19 cellular contexts compared by ENCODE assay signal in the genomic region with DNA sequence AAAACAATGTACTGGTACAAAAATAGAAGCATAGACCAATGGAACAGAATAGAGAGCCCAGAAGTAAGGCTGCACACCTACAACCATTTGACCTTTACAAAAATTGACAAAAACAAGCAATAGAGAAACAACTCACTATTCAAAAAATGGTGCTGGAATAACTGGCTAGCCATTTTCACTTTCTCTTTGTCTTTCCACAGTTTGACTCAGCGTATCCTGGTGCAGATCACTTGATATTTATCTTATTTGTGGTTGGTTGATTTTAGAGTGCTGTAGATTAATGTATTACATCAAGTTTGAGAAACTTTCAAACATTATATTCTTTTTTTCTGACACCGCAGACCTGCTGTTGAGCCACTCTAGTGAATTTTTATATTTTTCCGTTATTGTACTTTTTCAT.
"Had no signal": no experiment of that assay in that cellular context is flagged by ENCODE, and none has a peak within 500 bp of the region (broad histone marks: within the 10 kb centered on the region; RNA-seq: fewer than 3 reads in every experiment).

No MANE protein-coding gene starts in this region.

- H3K27ac ChIP-seq: epithelial cell of prostate, lower lobe of right lung, right atrium auricular region, skin epidermis, thyroid gland, uterus had no signal

- DNase-seq: activated CD4-positive, alpha-beta T cell treated with anti-CD3 and anti-CD28 coated beads, Interleukin-2, amount 50 U/mL, for 1 hour; activated naive CD4-positive, alpha-beta T cell treated with Interleukin-2 at 50 U/mL for 16 hours; aorta; dermis blood vessel endothelial cell; left colon; lower lobe of right lung; nephron progenitor cell; occipital lobe; stimulated activated CD4-positive, alpha-beta T cell treated with anti-CD3 and anti-CD28 coated beads, Interleukin-15, amount 100 ng/mL, for 24 hours; stimulated activated CD4-positive, alpha-beta T cell treated with anti-CD3 and anti-CD28 coated beads, Interleukin-4, amount 100 ng/mL, for 1 hour; stimulated activated naive B cell treated with anti-CD40 and anti-IgM and Interleukin-4, amounts not matched to agents 10 μg/mL and 1 μg/mL and 100 μg/mL, for 72 hours; thyroid gland; uterus had no signal

- ATAC-seq: left colon; lower lobe of right lung; stimulated activated naive B cell treated with anti-CD40 and anti-IgM and Interleukin-4, amounts not matched to agents 10 μg/mL and 1 μg/mL and 100 μg/mL, for 72 hours had no signal

- FAIRE-seq: bronchial epithelial cell, islet of Langerhans, TTC549 had no signal

- H3K27me3 ChIP-seq: right atrium auricular region, thyroid gland, uterus had no signal

- H3K9me3 ChIP-seq: lower lobe of right lung, right atrium auricular region, thyroid gland, uterus had no signal

- H3K4me3 ChIP-seq: lower lobe of right lung, right atrium auricular region, skin epidermis, thyroid gland, uterus had no signal

- H3K4me1 ChIP-seq: lower lobe of right lung, right atrium auricular region, thyroid gland, uterus had no signal

- H3K36me3 ChIP-seq: lower lobe of right lung, right atrium auricular region, thyroid gland, uterus had no signal
